8 cellular contexts compared by ENCODE assay signal in genomic region chr11:86116386-86116726, GRCh38. TPM values are rescaled to one million over a fixed set of nuclear protein-coding genes. Genes with fewer than 3 reads are reported as not detected.
DNase-seq lines count a peak whose midpoint lies in the region; ATAC-seq, FAIRE-seq and TF ChIP-seq lines count a peak whose summit lies in the region.

No MANE protein-coding gene starts in this region.

- H3K4me3 ChIP-seq in GM12865 (ENCODE audit: low read depth, low read length) (peak overlapping the region; percentile 38), K562 (no peak overlapping the region), prostate gland (no peak overlapping the region), colonic mucosa (no peak overlapping the region)

- no peaks in the 10 kb centered on the region for H4K20me1 ChIP-seq in K562 (replicated peaks; ENCODE audit: control insufficient read depth, insufficient read depth, low read length)

- 74% methylated on average over 4 of the region's 4 CpGs for WGBS in K562 (ENCODE audit: insufficient coverage, low coverage, missing lambda C conversion rate)
- whole genome bisulfite sequencing in prostate gland = 42% methylated on average over 4 of the region's 4 CpGs

- POLR2A ChIA-PET in K562 (lab: Yijun Ruan, JAX) = interaction anchor here (0.5 to 1.6 kb wide), 6 partner anchors 10 to 809 kb away, joined by 3 to 4 read pairs (median 3); no protein-coding TSS in a partner anchor

- peaks cover 28% of the 10 kb centered on the region for H3K79me2 ChIP-seq in K562 (ENCODE audit: control insufficient read depth, insufficient read depth, low read length)

- no peak overlapping the region for H3K4me2 ChIP-seq in K562 (ENCODE audit: insufficient read depth, low read length)

- CTCF ChIA-PET in K562 (lab: Yijun Ruan, JAX; ENCODE audit: low intra/inter-chr PET ratio) = no interaction called here

- intact Hi-C loops in K562 (cut with micrococcal nuclease) = no loop called here
- intact Hi-C loops in prostate gland (cut with DNase I) = loop anchor here (5.0 kb wide), 1 partner anchor 44 kb away; no protein-coding TSS in a partner anchor
- intact Hi-C loops in colonic mucosa (cut with DNase I) = no loop called here

- H2AFZ ChIP-seq in K562 (ENCODE audit: low read depth, low read length) = no peak overlapping the region

- no peaks in the 10 kb centered on the region for H3K27me3 ChIP-seq in K562 (ENCODE audit: control insufficient read depth in 2 of 2, insufficient read depth in 2 of 2, low read length in 2 of 2)
- no peaks in the 10 kb centered on the region for H3K27me3 ChIP-seq in prostate gland (replicated peaks; ENCODE audit: insufficient read depth)
- no peaks in the 10 kb centered on the region for H3K27me3 ChIP-seq in colonic mucosa

- H3K9me3 ChIP-seq in K562 (replicated peaks; ENCODE audit: control insufficient read depth, insufficient read depth, low read depth, low read length) = no peaks in the 10 kb centered on the region
- H3K9me3 ChIP-seq in prostate gland = no peaks in the 10 kb centered on the region
- H3K9me3 ChIP-seq in colonic mucosa = no peaks in the 10 kb centered on the region

- H3K4me1 ChIP-seq in K562 (replicated peaks in 1 of 2; ENCODE audit: control insufficient read depth in 2 of 2, insufficient read depth in 2 of 2, low read length in 2 of 2) (peaks cover 3 to 43% of the 10 kb centered on the region in 2 experiments), prostate gland (replicated peaks) (no peaks in the 10 kb centered on the region), colonic mucosa (no peaks in the 10 kb centered on the region)

- H3K36me3 ChIP-seq in K562 (ENCODE audit: control insufficient read depth, insufficient read depth, low read length) (peaks cover 13% of the 10 kb centered on the region; the same call in 2 of the 3 replicates), prostate gland (no peaks in the 10 kb centered on the region), colonic mucosa (no peaks in the 10 kb centered on the region)

- H3K27ac ChIP-seq in K562 (ENCODE audit: extremely low read depth, low read depth, low read length) (no peak overlapping the region), prostate gland (no peak overlapping the region), colonic mucosa (no peak overlapping the region)

- BruUV-seq in K562 (replicated peaks; lab: Mats Ljungman, UMichigan) = no TSS peak

- peak; percentile 91 for ATAC-seq in GM21515 (IDR thresholded peaks at IDR 0.05; ENCODE audit: unreplicated experiment)
- peak; percentile 16; the same call in 1 of the 3 replicates for ATAC-seq in K562

- peak; percentile 82 for DNase-seq in GM12865 (ENCODE audit: low read depth)
- DNase-seq in HT1080 (ENCODE audit: low read depth) = peak; percentile 77
- DNase-seq in K562 (ENCODE audit: extremely low read depth in 1 of 4, low spot score in 3 of 4) = no peak
- peak; percentile 18 for DNase-seq in stimulated activated CD4-positive, alpha-beta T cell treated with anti-CD3 and anti-CD28 coated beads, Interleukin-2, amount 100 ng/mL, for 4 hours (ENCODE audit: low read depth)
- DNase-seq in SKM-1 (lab: John Stamatoyannopoulos, UW; ENCODE audit: unreplicated experiment) = no peak
- DNase-seq in prostate gland (ENCODE audit: low spot score) = no peak
- DNase-seq in colonic mucosa = no peak

- no peaks in the 10 kb centered on the region for H3K9me1 ChIP-seq in K562 (ENCODE audit: control insufficient read depth, insufficient read depth, low read length)

- FAIRE-seq in K562 (lab: Jason Lieb, UNC) = no peak

- TF ChIP-seq CTCF in GM12865 (IDR thresholded peaks at IDR 0.05; ENCODE audit: insufficient read depth, low read depth, low read length, missing control alignments) (no peak), K562 (IDR thresholded peaks at IDR 0.05 in 2 of 3, conservative IDR thresholded peaks at IDR 0.05 in 1 of 3; ENCODE audit: insufficient read depth in 2 of 3, low read depth in 1 of 3, low read length in 3 of 3) (no peak), prostate gland (IDR thresholded peaks at IDR 0.05) (no peak), colonic mucosa (IDR thresholded peaks at IDR 0.05) (no peak)

- H3K9ac ChIP-seq in K562 (ENCODE audit: insufficient read depth in 1 of 2, low read depth in 2 of 2, low read length in 2 of 2) (no peak overlapping the region), colonic mucosa (ENCODE audit: low read depth in 2 of 2, low read length in 2 of 2) (no peak overlapping the region)

- TF ChIP-seq POLR2A in K562 (conservative IDR thresholded peaks at IDR 0.05) = no peak
- TF ChIP-seq POLR2A in prostate gland (IDR thresholded peaks at IDR 0.05) = no peak

- TF ChIP-seq RAD21 in K562 (CRISPR knock-in tag; conservative IDR thresholded peaks at IDR 0.05 in 1 of 2, IDR thresholded peaks at IDR 0.05 in 1 of 2) = no peak

- no peak for TF ChIP-seq EP300 in K562 (IDR thresholded peaks at IDR 0.05; ENCODE audit: low read length)

- in situ Hi-C loops in K562 (cut with MboI) = no loop called here

TF ChIP-seq in K562, 482 proteins besides CTCF, POLR2A, EP300 and RAD21 (continues in another document):
- TF ChIP-seq FOSL1 (tag; conservative IDR thresholded peaks at IDR 0.05) = peak; percentile 8; the same call in 1 of the 2 replicates
- peak; percentile 82 for TF ChIP-seq PRDM10 (IDR thresholded peaks at IDR 0.05; ENCODE audit: partially characterized antibody)

RNA-seq across cellular contexts. Expression of gene PICALM, which starts 47.5 kb away (rescaled TPM):
- total RNA-seq in HT1080 (2014; rRNA removed; shearing (Covaris generic)) = 92.3 and 164 TPM in 2 replicates
- polyA plus RNA-seq in HT1080 (2015; cell fraction: cytosol; rRNA removed) = 157 and 200 TPM in 2 replicates
- polyA plus RNA-seq in HT1080 (2015; cell fraction: nucleus; rRNA removed) = 301 and 318 TPM in 2 replicates
- total RNA-seq in K562 (2011; cell fraction: chromatin; rRNA removed; ENCODE audit: low replicate concordance) = 475 and 1,498 TPM in 2 replicates
- total RNA-seq in K562 (2011; cell fraction: nucleolus; rRNA removed) = 202 and 279 TPM in 2 replicates
- 517 and 758 TPM in 2 replicates for total RNA-seq in K562 (2011; cell fraction: nucleoplasm; rRNA removed)
- total RNA-seq in K562 (2014; rRNA removed) = 230 and 307 TPM in 2 replicates
- total RNA-seq in K562 (2014; rRNA removed; fragmentation: Illumina TruSeq; extraction: Trizol) = 340 and 386 TPM in 2 replicates
- 269 and 309 TPM in 2 replicates for total RNA-seq in K562 (2015; rRNA removed; fragmentation: Illumina TruSeq; extraction: Trizol)
- 281 and 340 TPM in 2 replicates for total RNA-seq in K562 (2021)
- 681 and 990 TPM in 2 replicates for polyA plus RNA-seq in K562 (2011; rRNA removed)
- 509 and 566 TPM in 2 replicates for polyA plus RNA-seq in K562 (2011; cell fraction: cytosol; rRNA removed)
- polyA plus RNA-seq in K562 (2011; cell fraction: nucleus; rRNA removed) = 499 and 568 TPM in 2 replicates
- polyA plus RNA-seq in K562 (2012) = 259 and 286 TPM in 2 replicates
- polyA plus RNA-seq in K562 (2014; fragmentation: Illumina TruSeq; extraction: Trizol) = 445 and 542 TPM in 2 replicates
- 100 to 1,000 TPM in 1 of 2 experiments, 10 to 100 TPM in 1; 41.3 to 129 TPM for polyA plus RNA-seq in K562 (2014; fragmentation: Nextera tagmentation; extraction: Ambion mirVana)
- 304 TPM in 2 replicates for polyA plus RNA-seq in K562 (2014; rRNA removed)
- 1,181 and 1,573 TPM in 2 replicates for polyA minus RNA-seq in K562 (2011; rRNA and poly(A)+ RNA removed)
- polyA minus RNA-seq in K562 (2011; cell fraction: cytosol; rRNA and poly(A)+ RNA removed) = 387 and 658 TPM in 2 replicates
- polyA minus RNA-seq in K562 (2011; cell fraction: nucleus; rRNA and poly(A)+ RNA removed) = 394 and 431 TPM in 2 replicates
- 100 to 1,000 TPM; 144 to 206 TPM for total RNA-seq in prostate gland
- total RNA-seq in colonic mucosa = 100 to 1,000 TPM; 116 to 162 TPM

Comparison
In these comparisons a context has a peak if more than half of its experiments do, and no peak if none do; other contexts are left out.
1. DNase-seq: peak in GM12865 (single experiment), HT1080 (single experiment) and stimulated activated CD4-positive, alpha-beta T cell treated with anti-CD3 and anti-CD28 coated beads, Interleukin-2, amount 100 ng/mL, for 4 hours (single experiment); none in K562 (0 of 4), SKM-1 (single experiment), prostate gland (single experiment) and colonic mucosa (single experiment).